ENCODE assay signal across 9 cellular contexts in genomic region chr20:3165473-3166337, GRCh38. TPM values are rescaled to one million over a fixed set of nuclear protein-coding genes. Genes with fewer than 3 reads are reported as not detected.
A peak's percentile ranks its signal among the peaks of the same experiment; 100 is the strongest.
DNase-seq lines count a peak whose midpoint lies in the region; ATAC-seq, FAIRE-seq and TF ChIP-seq lines count a peak whose summit lies in the region.
"Had no signal": no experiment of that assay in that cellular context is flagged by ENCODE, and none has a peak within 500 bp of the region (broad histone marks: within the 10 kb centered on the region; RNA-seq: fewer than 3 reads in every experiment).

No MANE protein-coding gene starts in this region.

- no peaks in the 10 kb centered on the region for H3K79me2 ChIP-seq in H1 (ENCODE audit: control insufficient read depth in 1 of 2, insufficient read depth in 2 of 2, low read length in 2 of 2)

- H3K4me3 Mint-ChIP-seq in activated naive CD8-positive, alpha-beta T cell treated with anti-CD3 and anti-CD28 coated beads, Interleukin-2, amount 50 U/mL, for 24 hours = no peak overlapping the region
- H3K4me3 Mint-ChIP-seq: activated T-cell treated with anti-CD3 and anti-CD28 coated beads, Interleukin-2, amount 50 U/mL, for 4 hours had no signal

- no peak overlapping the region for H3K27ac Mint-ChIP-seq in activated naive CD8-positive, alpha-beta T cell treated with anti-CD3 and anti-CD28 coated beads, Interleukin-2, amount 50 U/mL, for 24 hours

- H3K36me3 Mint-ChIP-seq in activated naive CD8-positive, alpha-beta T cell treated with anti-CD3 and anti-CD28 coated beads, Interleukin-2, amount 50 U/mL, for 24 hours (ENCODE audit: low read depth) = no peaks in the 10 kb centered on the region

- H3K4me2 ChIP-seq in H1 (ENCODE audit: insufficient read depth in 1 of 2, low read depth in 2 of 2, low read length in 2 of 2) = no peak overlapping the region

- H2BK15ac ChIP-seq in H1 (ENCODE audit: low read length) = no peak overlapping the region

- H3K18ac ChIP-seq in H1 (ENCODE audit: extremely low read depth, low read length) = no peak overlapping the region

- H3K27me3 ChIP-seq in H1 (replicated peaks in 1 of 4; ENCODE audit: control insufficient read depth in 3 of 4, extremely low read depth in 1 of 4, insufficient read depth in 3 of 4, low read length in 3 of 4) (no peaks in the 10 kb centered on the region; a peak in 1 of 7 replicates), upper lobe of right lung (no peaks in the 10 kb centered on the region)

- no peak overlapping the region for H2AFZ ChIP-seq in H1 (ENCODE audit: low read length)

- H3K4me1 Mint-ChIP-seq in activated naive CD8-positive, alpha-beta T cell treated with anti-CD3 and anti-CD28 coated beads, Interleukin-2, amount 50 U/mL, for 24 hours = peaks cover 5% of the 10 kb centered on the region

- TF ChIP-seq CTCF in H1 (IDR thresholded peaks at IDR 0.05; ENCODE audit: control extremely low read depth in 1 of 3, insufficient read depth in 1 of 3, low read depth in 1 of 3, low read length in 3 of 3) = no peak
- TF ChIP-seq CTCF in upper lobe of right lung (IDR thresholded peaks at IDR 0.05) = no peak

- H3K23ac ChIP-seq in H1 (ENCODE audit: insufficient read length) = no peak overlapping the region

- no peak overlapping the region for H4K8ac ChIP-seq in H1 (ENCODE audit: extremely low read depth, insufficient read depth, low read length)

- no peak for ATAC-seq in activated naive CD8-positive, alpha-beta T cell treated with anti-CD3 and anti-CD28 coated beads, Interleukin-2, amount 50 U/mL, for 24 hours
- no peak for ATAC-seq in upper lobe of right lung
- no peak for ATAC-seq in GM19395 (IDR thresholded peaks at IDR 0.05; ENCODE audit: unreplicated experiment)
- ATAC-seq: activated T-cell treated with anti-CD3 and anti-CD28 coated beads, Interleukin-2, amount 50 U/mL, for 4 hours had no signal

- peaks cover 9% of the 10 kb centered on the region for H3K27me3 Mint-ChIP-seq in activated naive CD8-positive, alpha-beta T cell treated with anti-CD3 and anti-CD28 coated beads, Interleukin-2, amount 50 U/mL, for 24 hours

- no peak for FAIRE-seq in H1 (lab: Jason Lieb, UNC)

- peak overlapping the region; percentile 60 for H2BK5ac ChIP-seq in H1 (ENCODE audit: low read depth, low read length)

- intact Hi-C loops in posterior vena cava (cut with DNase I) = no loop called here
- intact Hi-C loops in upper lobe of right lung (cut with DNase I) = no loop called here

- H2AK5ac ChIP-seq in H1 (ENCODE audit: low read depth, low read length) = no peak overlapping the region

- DNase-seq in EH (ENCODE audit: low read depth) (peak; percentile 7), NCI-H2171 (lab: John Stamatoyannopoulos, UW) (peak; percentile 86), H1 (ENCODE audit: low read depth in 1 of 2, low spot score in 2 of 2) (no peak), posterior vena cava (ENCODE audit: low spot score) (peak; percentile 85), upper lobe of right lung (no peak)
- no peak for DNase-seq in activated naive CD8-positive, alpha-beta T cell treated with anti-CD3 and anti-CD28 coated beads, Interleukin-2, amount 50 U/mL, for 24 hours
- DNase-seq in stimulated activated CD4-positive, alpha-beta T cell treated with anti-CD3 and anti-CD28 coated beads, Interleukin-1b, Interleukin-23, amount 100 ng/mL, for 48 hours = no peak
- DNase-seq: activated T-cell treated with anti-CD3 and anti-CD28 coated beads, Interleukin-2, amount 50 U/mL, for 4 hours had no signal

- no peak overlapping the region for H2BK120ac ChIP-seq in H1 (replicated peaks; ENCODE audit: low read depth, low read length)

- no peaks in the 10 kb centered on the region for H3K9me3 Mint-ChIP-seq in activated naive CD8-positive, alpha-beta T cell treated with anti-CD3 and anti-CD28 coated beads, Interleukin-2, amount 50 U/mL, for 24 hours
- H3K9me3 Mint-ChIP-seq: activated T-cell treated with anti-CD3 and anti-CD28 coated beads, Interleukin-2, amount 50 U/mL, for 4 hours had no signal

- TF ChIP-seq EP300 in H1 (IDR thresholded peaks at IDR 0.05; ENCODE audit: borderline replicate concordance in 1 of 2, low read depth in 2 of 2, low read length in 2 of 2) = no peak

- no peak overlapping the region for H3K4ac ChIP-seq in H1 (replicated peaks; ENCODE audit: insufficient read length, low read depth, low read length)

- POLR2A ChIA-PET in H1 (lab: Charles Lee; ENCODE audit: partially characterized antibody) = interaction anchor here (0.7 to 1.4 kb wide), 5 partner anchors 44 to 215 kb away, joined by 3 to 4 read pairs (median 3); partner anchors contain the start of gene ITPA

- H4K91ac ChIP-seq in H1 (replicated peaks; ENCODE audit: insufficient read length, low read length) = no peak overlapping the region

- no peaks in the 10 kb centered on the region for H3K9me3 ChIP-seq in H1 (ENCODE audit: insufficient read depth in 2 of 2, low read depth in 1 of 2, low read length in 1 of 2)
- no peaks in the 10 kb centered on the region for H3K9me3 ChIP-seq in upper lobe of right lung

- H3K4me1 ChIP-seq in H1 (replicated peaks in 1 of 4; ENCODE audit: control insufficient read depth in 3 of 4, insufficient read depth in 4 of 4, low read length in 3 of 4) (peaks cover 5 to 22% (median 17%) of the 10 kb centered on the region in 4 experiments), upper lobe of right lung (no peaks in the 10 kb centered on the region)

- no peak overlapping the region for H3K14ac ChIP-seq in H1 (ENCODE audit: insufficient read length)

- H3K27ac ChIP-seq in H1 (ENCODE audit: low read depth, low read length) (no peak overlapping the region), upper lobe of right lung (no peak overlapping the region)

- peaks cover 7% of the 10 kb centered on the region; the same call in 1 of the 2 replicates for H3K23me2 ChIP-seq in H1 (ENCODE audit: low read depth, low read length)

- CTCF ChIA-PET in H1 (lab: Charles Lee; ENCODE audit: partially characterized antibody) = interaction anchor here (0.9 to 1.7 kb wide), 7 partner anchors 48 to 112 kb away, joined by 3 to 6 read pairs (median 4); no protein-coding TSS in a partner anchor

- H3K4me3 ChIP-seq in H1 (ENCODE audit: extremely low read depth in 1 of 4, insufficient read depth in 2 of 4, low read depth in 3 of 4, low read length in 4 of 4) (no peak overlapping the region), upper lobe of right lung (no peak overlapping the region)

- WGBS in H1 (ENCODE audit: extremely low coverage in 1 of 2, insufficient coverage in 1 of 2, insufficient read length in 1 of 2, insufficient replicate concordance in 2 of 2, low coverage in 1 of 2, low lambda C conversion rate in 2 of 2, missing lambda C conversion rate in 1 of 2), 2 experiments = 96% methylated on average over 36 of the region's 45 CpGs; no CpG with 5 or more reads in 1 of the 2 experiments

- H2BK20ac ChIP-seq in H1 (ENCODE audit: low read length) = no peak overlapping the region

- H3K36me3 ChIP-seq in H1 (ENCODE audit: control insufficient read depth in 2 of 4, insufficient read depth in 4 of 4, low read length in 3 of 4) = peaks cover 0 to 15% (median 2%) of the 10 kb centered on the region in 4 experiments; a peak in 5 of 8 replicates
- no peaks in the 10 kb centered on the region for H3K36me3 ChIP-seq in upper lobe of right lung

- no peak for TF ChIP-seq POLR2A in H1 (IDR thresholded peaks at IDR 0.05; ENCODE audit: control extremely low read depth in 1 of 2, low read depth in 2 of 2, low read length in 2 of 2)

- TF ChIP-seq RAD21 in H1 (IDR thresholded peaks at IDR 0.05 in 1 of 2, conservative IDR thresholded peaks at IDR 0.05 in 1 of 2; ENCODE audit: low read depth in 2 of 2, low read length in 2 of 2) = no peak

- H4K5ac ChIP-seq in H1 (ENCODE audit: insufficient read length, low read depth, low read length) = no peak overlapping the region

- H3K56ac ChIP-seq in H1 (replicated peaks; ENCODE audit: insufficient read length, low read depth, low read length) = no peak overlapping the region

- no peaks in the 10 kb centered on the region for H4K20me1 ChIP-seq in H1 (replicated peaks in 1 of 2; ENCODE audit: control insufficient read depth in 1 of 2, insufficient read depth in 2 of 2, low read length in 2 of 2)

- no peak overlapping the region for H3K9ac ChIP-seq in H1 (replicated peaks in 1 of 4; ENCODE audit: extremely low read depth in 1 of 4, low read depth in 3 of 4, low read length in 3 of 4)

- no peak overlapping the region for H2BK12ac ChIP-seq in H1 (ENCODE audit: low read depth, low read length)

- no peaks in the 10 kb centered on the region for H3K79me1 ChIP-seq in H1 (ENCODE audit: low read depth, low read length)

RNA-seq across cellular contexts. Expression of gene FASTKD5, which starts 6.0 kb away (rescaled TPM):
- 21.3 and 25.9 TPM in 2 replicates for total RNA-seq in H1 (2021; fragmentation: NEBNext Ultra II Directional; extraction: Animal tissue kit (Norgen Biotek cat#: 25700))
- polyA plus RNA-seq in H1 (2011; rRNA removed) = 8.9 and 12.0 TPM in 2 replicates
- polyA plus RNA-seq in H1 (2011; cell fraction: cytosol; rRNA removed) = 15.7 TPM
- 9.0 TPM for polyA plus RNA-seq in H1 (2011; cell fraction: nucleus; rRNA removed)
- polyA plus RNA-seq in H1 (2012, experiment 1 of 2) = 14.5 to 21.7 TPM (median 17.9 TPM) in 4 replicates
- 3.8 TPM for polyA plus RNA-seq in H1 (2012, experiment 2 of 2)
- polyA plus RNA-seq in H1 (2013, experiment 1 of 2) = 15.4 TPM
- 14.8 TPM for polyA plus RNA-seq in H1 (2013, experiment 2 of 2)
- 28.2 and 34.7 TPM in 2 replicates for polyA minus RNA-seq in H1 (2011; rRNA and poly(A)+ RNA removed)
- polyA minus RNA-seq in H1 (2011; cell fraction: cytosol; rRNA and poly(A)+ RNA removed) = 12.4 TPM
- 15.7 TPM for polyA minus RNA-seq in H1 (2011; cell fraction: nucleus; rRNA and poly(A)+ RNA removed)
- total RNA-seq in posterior vena cava (10 to 100 TPM in 1 of 2 donors, 1 to 10 TPM in 1; 9.2 to 10.6 TPM), upper lobe of right lung (18.0 TPM)

RNA-seq across cellular contexts. Expression of gene UBOX5, which starts 6.0 kb away (rescaled TPM):
- total RNA-seq in H1 (2021; fragmentation: NEBNext Ultra II Directional; extraction: Animal tissue kit (Norgen Biotek cat#: 25700)) = 4.2 and 4.9 TPM in 2 replicates
- 4.0 and 5.2 TPM in 2 replicates for polyA plus RNA-seq in H1 (2011; rRNA removed)
- polyA plus RNA-seq in H1 (2011; cell fraction: cytosol; rRNA removed) = 3.8 TPM
- polyA plus RNA-seq in H1 (2011; cell fraction: nucleus; rRNA removed) = 5.2 TPM
- polyA plus RNA-seq in H1 (2012, experiment 1 of 2) = 3.2 to 3.9 TPM (median 3.6 TPM) in 4 replicates
- polyA plus RNA-seq in H1 (2012, experiment 2 of 2) = 4.6 TPM
- 2.6 TPM for polyA plus RNA-seq in H1 (2013, experiment 1 of 2)
- polyA plus RNA-seq in H1 (2013, experiment 2 of 2) = 2.3 TPM
- 5.7 and 7.4 TPM in 2 replicates for polyA minus RNA-seq in H1 (2011; rRNA and poly(A)+ RNA removed)
- polyA minus RNA-seq in H1 (2011; cell fraction: cytosol; rRNA and poly(A)+ RNA removed) = 3.6 TPM
- polyA minus RNA-seq in H1 (2011; cell fraction: nucleus; rRNA and poly(A)+ RNA removed) = 4.1 TPM
- total RNA-seq in posterior vena cava (1 to 10 TPM; 5.2 to 6.2 TPM), upper lobe of right lung (7.9 TPM)

RNA-seq across cellular contexts. Expression of gene LZTS3, which starts 7.6 kb away (rescaled TPM):
- 31.8 and 33.3 TPM in 2 replicates for total RNA-seq in H1 (2021; fragmentation: NEBNext Ultra II Directional; extraction: Animal tissue kit (Norgen Biotek cat#: 25700))
- 33.5 and 54.4 TPM in 2 replicates for polyA plus RNA-seq in H1 (2011; rRNA removed)
- polyA plus RNA-seq in H1 (2011; cell fraction: cytosol; rRNA removed) = 46.5 TPM
- polyA plus RNA-seq in H1 (2011; cell fraction: nucleus; rRNA removed) = 189 TPM
- 21.7 to 35.2 TPM (median 31.4 TPM) in 4 replicates for polyA plus RNA-seq in H1 (2012, experiment 1 of 2)
- polyA plus RNA-seq in H1 (2012, experiment 2 of 2) = 24.7 TPM
- polyA plus RNA-seq in H1 (2013, experiment 1 of 2) = 19.8 TPM
- polyA plus RNA-seq in H1 (2013, experiment 2 of 2) = 17.5 TPM
- polyA minus RNA-seq in H1 (2011; rRNA and poly(A)+ RNA removed) = 21.1 and 26.4 TPM in 2 replicates
- polyA minus RNA-seq in H1 (2011; cell fraction: cytosol; rRNA and poly(A)+ RNA removed) = 24.1 TPM
- 31.4 TPM for polyA minus RNA-seq in H1 (2011; cell fraction: nucleus; rRNA and poly(A)+ RNA removed)
- 1 to 10 TPM; 4.2 to 8.0 TPM for total RNA-seq in posterior vena cava
- total RNA-seq in upper lobe of right lung = 21.5 TPM

RNA-seq across cellular contexts. Expression of gene DDRGK1, which starts 38.8 kb away (rescaled TPM):
- 42.0 and 43.8 TPM in 2 replicates for total RNA-seq in H1 (2021; fragmentation: NEBNext Ultra II Directional; extraction: Animal tissue kit (Norgen Biotek cat#: 25700))
- polyA plus RNA-seq in H1 (2011; rRNA removed) = 29.4 and 31.2 TPM in 2 replicates
- polyA plus RNA-seq in H1 (2011; cell fraction: cytosol; rRNA removed) = 51.1 TPM
- 35.3 TPM for polyA plus RNA-seq in H1 (2011; cell fraction: nucleus; rRNA removed)
- 37.0 to 47.9 TPM (median 45.6 TPM) in 4 replicates for polyA plus RNA-seq in H1 (2012, experiment 1 of 2)
- polyA plus RNA-seq in H1 (2012, experiment 2 of 2) = 29.9 TPM
- 48.3 TPM for polyA plus RNA-seq in H1 (2013, experiment 1 of 2)
- 56.7 TPM for polyA plus RNA-seq in H1 (2013, experiment 2 of 2)
- 11.3 and 15.2 TPM in 2 replicates for polyA minus RNA-seq in H1 (2011; rRNA and poly(A)+ RNA removed)
- 16.9 TPM for polyA minus RNA-seq in H1 (2011; cell fraction: cytosol; rRNA and poly(A)+ RNA removed)
- 12.4 TPM for polyA minus RNA-seq in H1 (2011; cell fraction: nucleus; rRNA and poly(A)+ RNA removed)
- total RNA-seq in posterior vena cava (10 to 100 TPM; 38.3 to 38.6 TPM), upper lobe of right lung (108 TPM)

RNA-seq across cellular contexts. Expression of gene ITPA, which starts 43.6 kb away (rescaled TPM):
- 80.9 and 94.0 TPM in 2 replicates for total RNA-seq in H1 (2021; fragmentation: NEBNext Ultra II Directional; extraction: Animal tissue kit (Norgen Biotek cat#: 25700))
- polyA plus RNA-seq in H1 (2011; rRNA removed) = 88.2 and 90.3 TPM in 2 replicates
- 76.8 TPM for polyA plus RNA-seq in H1 (2011; cell fraction: cytosol; rRNA removed)
- 68.8 TPM for polyA plus RNA-seq in H1 (2011; cell fraction: nucleus; rRNA removed)
- 78.5 to 95.4 TPM (median 90.5 TPM) in 4 replicates for polyA plus RNA-seq in H1 (2012, experiment 1 of 2)
- polyA plus RNA-seq in H1 (2012, experiment 2 of 2) = 85.8 TPM
- 73.6 TPM for polyA plus RNA-seq in H1 (2013, experiment 1 of 2)
- polyA plus RNA-seq in H1 (2013, experiment 2 of 2) = 72.9 TPM
- 14.7 and 15.6 TPM in 2 replicates for polyA minus RNA-seq in H1 (2011; rRNA and poly(A)+ RNA removed)
- 22.7 TPM for polyA minus RNA-seq in H1 (2011; cell fraction: cytosol; rRNA and poly(A)+ RNA removed)
- polyA minus RNA-seq in H1 (2011; cell fraction: nucleus; rRNA and poly(A)+ RNA removed) = 13.9 TPM
- total RNA-seq in posterior vena cava (10 to 100 TPM; 31.1 to 33.7 TPM), upper lobe of right lung (43.4 TPM)

Comparison
In these comparisons a context has a peak if more than half of its experiments do, and no peak if none do; other contexts are left out.
1. DNase-seq: peak in EH (single experiment), NCI-H2171 (single experiment) and posterior vena cava (single experiment); none in H1 (0 of 2), activated naive CD8-positive, alpha-beta T cell treated with anti-CD3 and anti-CD28 coated beads, Interleukin-2, amount 50 U/mL, for 24 hours (single experiment), upper lobe of right lung (single experiment) and stimulated activated CD4-positive, alpha-beta T cell treated with anti-CD3 and anti-CD28 coated beads, Interleukin-1b, Interleukin-23, amount 100 ng/mL, for 48 hours (single experiment).